ENCODE assay signal across 1 cellular context in the genomic region with DNA sequence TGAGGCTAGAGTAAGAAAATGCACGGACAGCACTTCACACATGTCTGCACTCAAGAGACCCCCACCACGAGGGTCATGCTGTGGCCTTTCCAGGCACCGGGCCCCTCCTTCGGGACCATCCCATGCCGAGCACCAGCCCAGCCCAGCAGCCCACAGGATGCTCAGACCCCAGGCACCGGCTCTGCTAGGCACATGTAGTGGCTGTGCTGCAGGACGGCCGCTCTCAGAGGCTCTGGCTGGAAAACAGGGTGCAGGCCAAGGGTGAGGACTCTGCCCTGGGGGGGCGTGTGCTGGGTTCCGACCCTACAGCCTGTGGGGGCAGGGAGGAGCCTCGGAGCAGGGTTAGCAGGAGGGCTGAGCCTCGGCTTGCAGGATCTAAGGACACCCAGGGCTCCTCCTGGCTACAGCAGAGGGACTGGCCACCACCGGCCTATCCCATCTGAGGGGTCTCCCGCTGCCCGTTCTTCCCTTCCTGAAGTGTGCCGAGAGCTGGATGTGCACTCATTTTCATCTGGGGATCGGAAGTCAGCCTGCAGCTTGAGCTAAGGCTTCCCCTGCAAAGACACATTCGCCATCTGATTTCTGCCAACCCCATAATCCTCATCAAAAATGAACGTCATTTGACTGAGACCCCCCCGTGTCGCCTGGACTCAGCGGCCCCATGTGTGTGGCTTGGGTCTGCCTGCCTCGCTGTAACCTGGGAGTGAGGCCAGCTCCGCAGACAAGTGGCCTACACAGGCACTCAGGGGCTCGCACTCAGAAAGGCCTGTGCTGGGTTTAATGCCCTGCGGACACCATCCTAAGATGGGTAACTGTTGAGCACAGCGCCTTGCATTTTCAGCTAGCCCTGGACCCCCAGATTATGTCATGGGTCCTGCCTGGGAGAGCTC.
TF ChIP-seq lines count a peak whose summit lies in the region.

No MANE protein-coding gene starts in this region.

TF ChIP-seq in SK-N-SH, 30 proteins besides CTCF, POLR2A, EP300 and RAD21 (continued from another document):
- TF ChIP-seq, protein P1, sequence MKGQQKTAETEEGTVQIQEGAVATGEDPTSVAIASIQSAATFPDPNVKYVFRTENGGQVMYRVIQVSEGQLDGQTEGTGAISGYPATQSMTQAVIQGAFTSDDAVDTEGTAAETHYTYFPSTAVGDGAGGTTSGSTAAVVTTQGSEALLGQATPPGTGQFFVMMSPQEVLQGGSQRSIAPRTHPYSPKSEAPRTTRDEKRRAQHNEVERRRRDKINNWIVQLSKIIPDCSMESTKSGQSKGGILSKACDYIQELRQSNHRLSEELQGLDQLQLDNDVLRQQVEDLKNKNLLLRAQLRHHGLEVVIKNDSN (IDR thresholded peaks at IDR 0.05; ENCODE audit: borderline replicate concordance, low read depth): no peak
- TF ChIP-seq FOXJ3 (CRISPR knock-in tag; IDR thresholded peaks at IDR 0.05) (no peak), GATA2 (CRISPR knock-in tag; IDR thresholded peaks at IDR 0.05) (no peak), RFX5 (IDR thresholded peaks at IDR 0.05; ENCODE audit: low read length) (no peak), SMC3 (IDR thresholded peaks at IDR 0.05; ENCODE audit: low read depth, low read length) (no peak)
- TF ChIP-seq, protein P2, sequence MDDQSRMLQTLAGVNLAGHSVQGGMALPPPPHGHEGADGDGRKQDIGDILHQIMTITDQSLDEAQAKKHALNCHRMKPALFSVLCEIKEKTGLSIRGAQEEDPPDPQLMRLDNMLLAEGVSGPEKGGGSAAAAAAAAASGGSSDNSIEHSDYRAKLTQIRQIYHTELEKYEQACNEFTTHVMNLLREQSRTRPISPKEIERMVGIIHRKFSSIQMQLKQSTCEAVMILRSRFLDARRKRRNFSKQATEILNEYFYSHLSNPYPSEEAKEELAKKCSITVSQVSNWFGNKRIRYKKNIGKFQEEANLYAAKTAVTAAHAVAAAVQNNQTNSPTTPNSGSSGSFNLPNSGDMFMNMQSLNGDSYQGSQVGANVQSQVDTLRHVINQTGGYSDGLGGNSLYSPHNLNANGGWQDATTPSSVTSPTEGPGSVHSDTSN (IDR thresholded peaks at IDR 0.05): no peak
TF ChIP-seq in SK-N-SH: peak in this region for 0.
